20 cellular contexts compared by ENCODE assay signal in the genomic region with DNA sequence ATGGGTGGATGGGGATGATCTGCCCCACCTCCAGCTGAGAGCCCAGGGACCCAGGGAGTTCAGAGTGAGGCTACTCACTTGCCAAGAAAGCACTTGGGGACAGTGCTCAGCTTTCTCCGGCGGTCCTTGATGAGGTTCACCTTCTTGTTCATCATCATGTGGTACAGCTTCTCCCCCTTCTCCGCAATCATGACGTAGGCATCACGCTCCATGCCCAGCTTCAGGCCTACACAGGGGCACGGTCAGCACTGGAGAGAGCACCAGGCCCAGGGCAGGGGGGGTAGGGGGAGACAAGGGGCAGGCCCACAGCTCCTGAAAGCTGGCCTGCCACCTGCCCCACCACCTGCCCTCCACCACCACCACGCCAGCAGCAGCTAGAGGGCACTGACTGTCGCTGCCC.
"Had no signal": no experiment of that assay in that cellular context is flagged by ENCODE, and none has a peak within 500 bp of the region (broad histone marks: within the 10 kb centered on the region; RNA-seq: fewer than 3 reads in every experiment).

No MANE protein-coding gene starts in this region.

- H3K9me3 Mint-ChIP-seq: activated naive CD4-positive, alpha-beta T cell treated with anti-CD3 and anti-CD28 coated beads, Interleukin-2, amount 10 ng/mL, durations not matched to agents 7 days and 5 days; activated T-helper 2 cell treated with anti-CD3 and anti-CD28 coated beads, Interferon-gamma antibody, Interleukin-2, Interleukin-4, amounts not matched to agents 10 μg/mL and 5 μg/mL and 100 μg/mL, durations not matched to agents 14 hours and 24 hours and 36 hours; naive B cell; stimulated activated naive CD8-positive, alpha-beta T cell treated with anti-CD3 and anti-CD28 coated beads, Interleukin-15, Interleukin-2, amounts not matched to agents 100 ng/mL and 50 ng/mL, for 24 hours; T-cell had no signal

- H3K9me3 ChIP-seq: adrenal gland, left ventricle myocardium inferior, prostate gland, testis, upper lobe of right lung had no signal

- FAIRE-seq: endometrium, kidney had no signal

- H3K27ac ChIP-seq: adrenal gland, left ventricle myocardium inferior, prostate gland, skin epidermis, testis, upper lobe of right lung, WERI-Rb-1 had no signal

- ATAC-seq: right cardiac atrium, T-cell, upper lobe of right lung had no signal

- H3K36me3 ChIP-seq: left ventricle myocardium inferior, prostate gland, upper lobe of right lung had no signal

- DNase-seq: activated naive CD4-positive, alpha-beta T cell treated with anti-CD3 and anti-CD28 coated beads, Interleukin-2, amount 10 ng/mL, durations not matched to agents 7 days and 5 days; adrenal gland; foreskin fibroblast; hippocampal formation; kidney; left ventricle myocardium inferior; naive B cell; nucleus accumbens; right cardiac atrium; stimulated activated CD4-positive, alpha-beta T cell treated with anti-CD3 and anti-CD28 coated beads, Interleukin-4, amount 100 ng/mL, for 4 hours; stimulated activated CD8-positive, alpha-beta memory T cell treated with anti-CD3 and anti-CD28 coated beads, Interleukin-4, amount 100 ng/mL, for 48 hours; testis; upper lobe of right lung; WERI-Rb-1 had no signal

- H3K27me3 Mint-ChIP-seq: activated naive CD4-positive, alpha-beta T cell treated with anti-CD3 and anti-CD28 coated beads, Interleukin-2, amount 10 ng/mL, durations not matched to agents 7 days and 5 days; naive B cell; stimulated activated naive CD8-positive, alpha-beta T cell treated with anti-CD3 and anti-CD28 coated beads, Interleukin-15, Interleukin-2, amounts not matched to agents 100 ng/mL and 50 ng/mL, for 24 hours; T-cell had no signal

- H3K27ac Mint-ChIP-seq: activated naive CD4-positive, alpha-beta T cell treated with anti-CD3 and anti-CD28 coated beads, Interleukin-2, amount 10 ng/mL, durations not matched to agents 7 days and 5 days; activated T-helper 2 cell treated with anti-CD3 and anti-CD28 coated beads, Interferon-gamma antibody, Interleukin-2, Interleukin-4, amounts not matched to agents 10 μg/mL and 5 μg/mL and 100 μg/mL, durations not matched to agents 14 hours and 24 hours and 36 hours; stimulated activated naive CD8-positive, alpha-beta T cell treated with anti-CD3 and anti-CD28 coated beads, Interleukin-15, Interleukin-2, amounts not matched to agents 100 ng/mL and 50 ng/mL, for 24 hours had no signal

- H3K4me3 ChIP-seq: adrenal gland, left ventricle myocardium inferior, prostate gland, skin epidermis, testis, upper lobe of right lung had no signal

- H3K4me3 Mint-ChIP-seq: activated naive CD4-positive, alpha-beta T cell treated with anti-CD3 and anti-CD28 coated beads, Interleukin-2, amount 10 ng/mL, durations not matched to agents 7 days and 5 days; naive B cell; stimulated activated naive CD8-positive, alpha-beta T cell treated with anti-CD3 and anti-CD28 coated beads, Interleukin-15, Interleukin-2, amounts not matched to agents 100 ng/mL and 50 ng/mL, for 24 hours; T-cell had no signal

- H3K27me3 ChIP-seq: adrenal gland, testis, upper lobe of right lung had no signal
